Comparison of ENCODE assay signal across 8 cellular contexts in the genomic region with DNA sequence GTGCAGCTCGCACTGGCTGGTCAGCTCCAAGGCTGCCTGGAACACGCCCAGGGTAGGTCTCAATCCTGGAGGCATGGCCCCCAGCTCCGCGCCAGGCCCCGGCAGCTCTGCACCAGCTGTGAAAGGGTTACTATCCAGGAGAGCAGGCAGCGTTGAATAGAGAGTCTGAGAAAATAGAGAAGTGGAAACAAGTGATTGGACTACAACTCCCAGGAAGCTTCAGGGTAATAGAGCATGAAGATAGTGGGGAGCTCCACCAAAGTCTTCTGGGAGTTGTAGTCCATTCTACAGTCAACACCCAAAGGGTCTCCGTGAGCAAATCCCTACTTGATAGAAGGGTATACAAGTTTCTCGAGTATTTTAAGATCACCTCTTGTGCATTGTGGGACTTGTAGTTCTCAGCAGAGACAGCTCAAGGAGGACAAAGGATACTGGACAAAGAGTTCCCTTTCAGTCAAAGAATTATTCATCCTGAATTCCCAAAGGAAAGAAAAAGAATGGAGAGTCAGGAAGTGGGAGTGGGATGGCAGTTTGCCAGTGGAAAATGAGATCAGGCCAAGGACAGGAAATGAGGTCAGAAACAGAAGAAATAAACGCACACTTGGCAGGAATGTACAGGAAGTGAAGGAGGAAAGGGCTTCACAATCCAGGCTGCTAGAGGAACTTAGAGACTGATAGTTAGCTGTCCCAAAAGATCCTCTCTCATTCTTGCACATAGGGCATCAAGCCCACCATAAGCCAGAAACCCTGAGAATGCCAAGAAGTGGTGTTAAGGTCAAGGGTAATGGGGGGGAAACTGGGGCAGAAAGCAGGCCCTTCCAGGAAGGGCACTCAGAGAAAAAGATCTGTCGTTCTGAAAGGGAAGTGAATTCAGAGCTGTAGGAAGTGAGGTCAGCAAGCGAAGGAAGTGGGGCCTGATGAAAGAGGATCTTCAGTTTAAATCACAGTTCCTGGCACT. TPM values are rescaled to one million over a fixed set of nuclear protein-coding genes. Genes with fewer than 3 reads are reported as not detected.
DNase-seq lines count a peak whose midpoint lies in the region; ATAC-seq and TF ChIP-seq lines count a peak whose summit lies in the region.

No MANE protein-coding gene starts in this region.

- peaks cover 22% of the 10 kb centered on the region for H3K4me1 Mint-ChIP-seq in activated CD8-positive, alpha-beta T cell treated with anti-CD3 and anti-CD28 coated beads for 36 hours (ENCODE audit: low read depth)

- TF ChIP-seq CTCF in activated CD8-positive, alpha-beta T cell treated with anti-CD3 and anti-CD28 coated beads for 36 hours (IDR thresholded peaks at IDR 0.05): no peak
- no peak for TF ChIP-seq CTCF in fibroblast of villous mesenchyme (IDR thresholded peaks at IDR 0.05; ENCODE audit: insufficient read depth, low read depth, low read length)

- peak overlapping the region; percentile 20 for H4K8ac ChIP-seq in neuronal stem cell (ENCODE audit: low read depth, low read length)

- no peak overlapping the region for H3K9ac ChIP-seq in neuronal stem cell (ENCODE audit: low read depth, low read length, poor library complexity)

- H3K9me3 Mint-ChIP-seq in activated CD8-positive, alpha-beta T cell treated with anti-CD3 and anti-CD28 coated beads for 36 hours: peaks cover 17% of the 10 kb centered on the region

- no peak overlapping the region for H3K4me3 ChIP-seq in fibroblast of villous mesenchyme (ENCODE audit: low read depth, low read length)
- peak overlapping the region; percentile 4 to 31 for H3K4me3 ChIP-seq in neuronal stem cell (ENCODE audit: low read length in 2 of 2)

- H4K91ac ChIP-seq in neuronal stem cell (ENCODE audit: low read depth, low read length, poor library complexity): no peak overlapping the region

- H3K14ac ChIP-seq in neuronal stem cell (ENCODE audit: low read length): no peak overlapping the region

- intact Hi-C loops in activated CD8-positive, alpha-beta T cell treated with anti-CD3 and anti-CD28 coated beads for 36 hours (cut with micrococcal nuclease): no loop called here

- peak overlapping the region; percentile 28 for H3K4ac ChIP-seq in neuronal stem cell (ENCODE audit: low read length)

- H3K27ac Mint-ChIP-seq in activated CD8-positive, alpha-beta T cell treated with anti-CD3 and anti-CD28 coated beads for 36 hours: peak overlapping the region; percentile 96

- H3K27me3 Mint-ChIP-seq in activated CD8-positive, alpha-beta T cell treated with anti-CD3 and anti-CD28 coated beads for 36 hours: no peaks in the 10 kb centered on the region

- no peak overlapping the region for H3K23ac ChIP-seq in neuronal stem cell (ENCODE audit: low read depth, low read length, poor library complexity)

- no peak overlapping the region for H2BK120ac ChIP-seq in neuronal stem cell (ENCODE audit: low read depth, low read length)

- CTCF ChIA-PET in activated CD8-positive, alpha-beta T cell treated with anti-CD3 and anti-CD28 coated beads for 36 hours (lab: Charles Lee): interaction anchor here (0.7 to 3.0 kb wide), 8 partner anchors 8 to 117 kb away, joined by 3 to 19 read pairs (median 4); partner anchors contain the start of gene CA11

- H2AFZ ChIP-seq in neuronal stem cell (ENCODE audit: low read length): peak overlapping the region; percentile 80

- peaks cover 15% of the 10 kb centered on the region for H3K36me3 Mint-ChIP-seq in activated CD8-positive, alpha-beta T cell treated with anti-CD3 and anti-CD28 coated beads for 36 hours (ENCODE audit: low read depth)

- no peaks in the 10 kb centered on the region for H3K36me3 ChIP-seq in neuronal stem cell (replicated peaks in 1 of 2; ENCODE audit: control insufficient read depth in 2 of 2, insufficient read depth in 2 of 2, low read length in 2 of 2)

- H2BK5ac ChIP-seq in neuronal stem cell (ENCODE audit: low read length): no peak overlapping the region

- no peaks in the 10 kb centered on the region for H3K9me3 ChIP-seq in neuronal stem cell (replicated peaks in 1 of 2; ENCODE audit: control insufficient read depth in 2 of 2, insufficient read depth in 1 of 2, low read depth in 1 of 2, low read length in 2 of 2)

- POLR2A ChIA-PET in activated CD8-positive, alpha-beta T cell treated with anti-CD3 and anti-CD28 coated beads for 36 hours (lab: Charles Lee): interaction anchor here (0.6 to 1.5 kb wide), 6 partner anchors 9 to 101 kb away, joined by 3 to 5 read pairs (median 3); partner anchors contain the start of genes BCAT2 and RASIP1

- H3K27me3 ChIP-seq in neuronal stem cell (ENCODE audit: control insufficient read depth in 3 of 3, insufficient read depth in 3 of 3, low read depth in 1 of 3, low read length in 3 of 3): no peaks in the 10 kb centered on the region

- WGBS in neuronal stem cell (ENCODE audit: extremely low coverage in 2 of 2, insufficient read length in 2 of 2, insufficient replicate concordance in 1 of 2), 2 donors: no CpG with 5 or more reads among the region's 11 CpGs

- no peak overlapping the region for H3K4me3 Mint-ChIP-seq in activated CD8-positive, alpha-beta T cell treated with anti-CD3 and anti-CD28 coated beads for 36 hours

- peak overlapping the region; percentile 67 for H3K18ac ChIP-seq in neuronal stem cell (ENCODE audit: low read length)

- no peaks in the 10 kb centered on the region for H3K79me1 ChIP-seq in neuronal stem cell (ENCODE audit: low read depth, low read length)

- H3K4me1 ChIP-seq in neuronal stem cell (ENCODE audit: control insufficient read depth in 2 of 2, insufficient read depth in 1 of 2, low read depth in 1 of 2, low read length in 2 of 2): peaks cover 8 to 11% of the 10 kb centered on the region in 2 donors

- peak; percentile 25 for DNase-seq in stimulated activated CD4-positive, alpha-beta T cell treated with anti-CD3 and anti-CD28 coated beads, Interleukin-2, amount 100 ng/mL, for 4 hours (ENCODE audit: low read depth)
- DNase-seq in stimulated activated CD4-positive, alpha-beta T cell treated with anti-CD3 and anti-CD28 coated beads, Interleukin-4, amount 100 ng/mL, for 1 hour: no peak
- DNase-seq in NCI-H226 (peak; percentile 86), fibroblast of villous mesenchyme (ENCODE audit: low read depth) (peak; percentile 88), neuronal stem cell (ENCODE audit: low spot score) (no peak)
- peak; percentile 50 for DNase-seq in activated CD8-positive, alpha-beta T cell treated with anti-CD3 and anti-CD28 coated beads for 36 hours

- H3K27ac ChIP-seq in neuronal stem cell (replicated peaks; ENCODE audit: low read length): no peak overlapping the region

- peak; percentile 61 for ATAC-seq in activated CD8-positive, alpha-beta T cell treated with anti-CD3 and anti-CD28 coated beads for 36 hours
- ATAC-seq in GM18867 (IDR thresholded peaks at IDR 0.05; ENCODE audit: unreplicated experiment) (no peak), GM18873 (IDR thresholded peaks at IDR 0.05; ENCODE audit: low FRiP score, unreplicated experiment) (no peak)

- peak overlapping the region; percentile 14 for H2BK12ac ChIP-seq in neuronal stem cell (ENCODE audit: low read length)

- H2AK5ac ChIP-seq in neuronal stem cell (ENCODE audit: low read depth, low read length): peak overlapping the region; percentile 91

- H2BK15ac ChIP-seq in neuronal stem cell (ENCODE audit: low read length): peak overlapping the region; percentile 28

- no peak overlapping the region for H3K4me2 ChIP-seq in neuronal stem cell (ENCODE audit: insufficient read depth, low read length, poor library complexity, severe bottlenecking)

RNA-seq across cellular contexts. Expression of gene MAMSTR, which starts 5.5 kb away (rescaled TPM):
- 1 to 10 TPM in 1 of 2 experiments, under 1 TPM in 1; 0.56 to 1.0 TPM for total RNA-seq in activated CD8-positive, alpha-beta T cell treated with anti-CD3 and anti-CD28 coated beads for 36 hours
- 1.7 and 2.3 TPM in 2 replicates for total RNA-seq in fibroblast of villous mesenchyme
- polyA plus RNA-seq in neuronal stem cell (2013, experiment 1 of 2): 1.1 TPM
- 0.90 TPM for polyA plus RNA-seq in neuronal stem cell (2013, experiment 2 of 2)

RNA-seq across cellular contexts. Expression of gene RASIP1, which starts 15.3 kb away (rescaled TPM):
- 1 to 10 TPM in 1 of 2 experiments, under 1 TPM in 1; 0.72 to 1.2 TPM for total RNA-seq in activated CD8-positive, alpha-beta T cell treated with anti-CD3 and anti-CD28 coated beads for 36 hours
- 0.97 and 2.6 TPM in 2 replicates for total RNA-seq in fibroblast of villous mesenchyme
- polyA plus RNA-seq in neuronal stem cell (2013, experiment 1 of 2): 1.1 TPM
- 1.1 TPM for polyA plus RNA-seq in neuronal stem cell (2013, experiment 2 of 2)

RNA-seq across cellular contexts. Expression of gene IZUMO1, which starts 21.6 kb away (rescaled TPM):
- total RNA-seq in activated CD8-positive, alpha-beta T cell treated with anti-CD3 and anti-CD28 coated beads for 36 hours: not detected
- total RNA-seq in fibroblast of villous mesenchyme: under 0.01 TPM in 1 of 2 replicates, not detected in the other
- polyA plus RNA-seq in neuronal stem cell (2013, experiment 1 of 2): 0.01 TPM
- 0.03 TPM for polyA plus RNA-seq in neuronal stem cell (2013, experiment 2 of 2)

RNA-seq across cellular contexts. Expression of gene FUT1, which starts 27.4 kb away (rescaled TPM):
- under 1 TPM; 0.09 to 0.11 TPM for total RNA-seq in activated CD8-positive, alpha-beta T cell treated with anti-CD3 and anti-CD28 coated beads for 36 hours
- total RNA-seq in fibroblast of villous mesenchyme: under 0.01 TPM in 2 replicates
- 0.99 TPM for polyA plus RNA-seq in neuronal stem cell (2013, experiment 1 of 2)
- polyA plus RNA-seq in neuronal stem cell (2013, experiment 2 of 2): 1.0 TPM

RNA-seq across cellular contexts. Expression of gene FUT2, which starts 29.3 kb away (rescaled TPM):
- not detected for total RNA-seq in activated CD8-positive, alpha-beta T cell treated with anti-CD3 and anti-CD28 coated beads for 36 hours
- total RNA-seq in fibroblast of villous mesenchyme: not detected in 2 replicates
- 0.06 TPM for polyA plus RNA-seq in neuronal stem cell (2013, experiment 1 of 2)
- 0.21 TPM for polyA plus RNA-seq in neuronal stem cell (2013, experiment 2 of 2)

Comparison
In these comparisons a context has a peak if more than half of its experiments do, and no peak if none do; other contexts are left out.
1. DNase-seq: peak in stimulated activated CD4-positive, alpha-beta T cell treated with anti-CD3 and anti-CD28 coated beads, Interleukin-2, amount 100 ng/mL, for 4 hours (single experiment), NCI-H226 (single experiment), activated CD8-positive, alpha-beta T cell treated with anti-CD3 and anti-CD28 coated beads for 36 hours (single experiment) and fibroblast of villous mesenchyme (single experiment); none in stimulated activated CD4-positive, alpha-beta T cell treated with anti-CD3 and anti-CD28 coated beads, Interleukin-4, amount 100 ng/mL, for 1 hour (single experiment) and neuronal stem cell (single experiment).